ENCODE assay signal across 8 cellular contexts in the genomic region with DNA sequence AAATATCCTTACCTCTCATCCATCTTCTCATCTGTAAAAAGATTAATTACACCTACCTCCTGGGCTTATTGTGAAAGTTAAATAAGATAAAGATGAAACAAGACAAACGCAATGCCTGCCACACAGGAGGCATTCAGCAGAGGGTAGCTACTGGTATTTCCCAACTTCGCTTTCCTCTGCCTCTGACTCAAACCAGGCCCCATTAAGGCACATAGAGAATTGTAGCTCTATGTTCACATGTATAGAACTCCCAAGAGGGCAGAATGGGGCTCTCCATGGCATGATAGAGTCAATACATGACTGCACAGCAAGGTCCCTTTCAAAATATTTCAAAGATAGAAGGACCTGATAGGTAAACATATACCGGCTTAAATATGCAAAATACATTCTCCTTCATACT. TPM values are rescaled to one million over a fixed set of nuclear protein-coding genes. Genes with fewer than 3 reads are reported as not detected.
A peak's percentile ranks its signal among the peaks of the same experiment; 100 is the strongest.
DNase-seq lines count a peak whose midpoint lies in the region; ATAC-seq and TF ChIP-seq lines count a peak whose summit lies in the region.

No MANE protein-coding gene starts in this region.

- no peaks in the 10 kb centered on the region for H3K27me3 ChIP-seq in right cardiac atrium (ENCODE audit: control insufficient read depth, insufficient read depth)
- no peaks in the 10 kb centered on the region for H3K27me3 ChIP-seq in uterus

- ATAC-seq in right cardiac atrium: no peak

- no peaks in the 10 kb centered on the region for H3K36me3 ChIP-seq in uterus

- H3K27ac ChIP-seq in right cardiac atrium (ENCODE audit: low read length) (no peak overlapping the region), uterus (peak overlapping the region; percentile 86 to 97)

- DNase-seq in CD1c-positive myeloid dendritic cell (ENCODE audit: extremely low spot score): peak; percentile 42
- peak; percentile 46 for DNase-seq in GM20000 (ENCODE audit: low spot score)
- DNase-seq in SKM-1 (lab: John Stamatoyannopoulos, UW; ENCODE audit: unreplicated experiment): peak; percentile 55
- no peak for DNase-seq in right cardiac atrium
- no peak for DNase-seq in uterus
- DNase-seq in effector CD8-positive, alpha-beta T cell (lab: John Stamatoyannopoulos, UW): no peak
- DNase-seq in posterior cingulate gyrus: no peak
- no peak for DNase-seq in pons (ENCODE audit: low spot score)

- intact Hi-C loops in right cardiac atrium (cut with DNase I) (no loop called here), uterus (cut with DNase I; ENCODE audit: low total_unique reads) (no loop called here), posterior cingulate gyrus (cut with DNase I) (loop anchor here (5.0 kb wide), 1 partner anchor 41 kb away; no protein-coding TSS in a partner anchor)

- peak overlapping the region; percentile 68 for H3K4me3 ChIP-seq in right cardiac atrium (ENCODE audit: low read length)
- peak overlapping the region in 1 of 2 donors; percentile 94 for H3K4me3 ChIP-seq in uterus

- WGBS in right cardiac atrium: 66% methylated on average over 3 of the region's 3 CpGs

- TF ChIP-seq CTCF in GM20000 (IDR thresholded peaks at IDR 0.05; ENCODE audit: extremely low read depth, missing control alignments): no peak
- TF ChIP-seq CTCF in uterus (IDR thresholded peaks at IDR 0.05): no peak

- H3K4me1 ChIP-seq in right cardiac atrium (ENCODE audit: control insufficient read depth, insufficient read depth, low read length) (peaks cover 8% of the 10 kb centered on the region), uterus (peaks cover 4 to 5% of the 10 kb centered on the region in 2 donors)

- H3K9me3 ChIP-seq in right cardiac atrium (ENCODE audit: control insufficient read depth, low read length) (no peaks in the 10 kb centered on the region), uterus (no peaks in the 10 kb centered on the region)

- TF ChIP-seq POLR2A in uterus (IDR thresholded peaks at IDR 0.05): no peak

RNA-seq across cellular contexts. Expression of a gene that starts 1.4 kb away (rescaled TPM):
- total RNA-seq in right cardiac atrium: 1 to 10 TPM; 6.5 to 7.6 (median 6.7) TPM
- 7.8 TPM for polyA plus RNA-seq in right cardiac atrium
- 10 to 100 TPM in 3 of 4 donors, 1 to 10 TPM in 1; 8.5 to 44.7 (median 25.0) TPM for total RNA-seq in uterus

RNA-seq across cellular contexts. Expression of a gene that starts 15.3 kb away (rescaled TPM):
- total RNA-seq in right cardiac atrium (10 to 100 TPM in 3 of 4 donors, 1 to 10 TPM in 1; 9.4 to 17.8 (median 14.0) TPM), uterus (100 to 1,000 TPM in 1 of 4 donors, 10 to 100 TPM in 3; 20.9 to 113 (median 35.0) TPM)
- polyA plus RNA-seq in right cardiac atrium: 3.6 TPM

RNA-seq across cellular contexts. Expression of a gene that starts 54.8 kb away (rescaled TPM):
- total RNA-seq in right cardiac atrium: under 1 TPM in 1 of 4 donors, not detected in 3; 0.15 TPM
- polyA plus RNA-seq in right cardiac atrium: 0.07 TPM
- total RNA-seq in uterus: under 1 TPM in 1 of 4 donors, not detected in 3; 0.41 TPM

Comparison
In these comparisons a context has a peak if more than half of its experiments do, and no peak if none do; other contexts are left out.
1. DNase-seq: peak in CD1c-positive myeloid dendritic cell (single experiment), GM20000 (single experiment) and SKM-1 (single experiment); none in right cardiac atrium (0 of 3), uterus (0 of 2), effector CD8-positive, alpha-beta T cell (single experiment), posterior cingulate gyrus (0 of 10) and pons (single experiment).